ENCODE assay signal across 1 cellular context in genomic region chr2:24109431-24109830, GRCh38. TPM values are rescaled to one million over a fixed set of nuclear protein-coding genes. Genes with fewer than 3 reads are reported as not detected.
"Had no signal": no experiment of that assay in that cellular context is flagged by ENCODE, and none has a peak within 500 bp of the region (broad histone marks: within the 10 kb centered on the region; RNA-seq: fewer than 3 reads in every experiment).

No MANE protein-coding gene starts in this region.

RNA-seq across cellular contexts. Expression of gene PFN4, which starts 13.7 kb away (rescaled TPM):
- total RNA-seq: HT-29 had no signal

RNA-seq across cellular contexts. Expression of gene FKBP1B, which starts 59.9 kb away (rescaled TPM):
- total RNA-seq: HT-29 had no signal
